Comparison of ENCODE assay signal across 27 cellular contexts in the genomic region with DNA sequence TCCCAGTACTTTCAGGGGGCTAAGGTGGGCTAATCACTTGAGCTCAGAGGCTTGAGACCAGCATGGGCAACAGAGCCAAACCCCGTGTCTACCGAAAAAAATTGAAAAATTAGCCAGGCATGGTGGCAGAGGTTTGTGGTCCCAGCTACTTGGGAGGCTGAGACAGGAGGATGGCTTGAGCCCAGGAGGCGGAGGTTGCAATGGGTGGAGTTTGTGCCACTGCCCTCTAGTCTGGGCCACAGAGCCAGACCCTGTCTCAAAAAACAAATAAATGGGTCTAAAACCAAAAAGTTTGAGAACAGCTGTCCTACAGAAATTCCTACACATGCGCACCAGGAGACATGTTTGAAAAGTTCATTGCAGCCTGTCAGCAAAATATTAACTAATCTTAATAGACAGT.
"Had no signal": no experiment of that assay in that cellular context is flagged by ENCODE, and none has a peak within 500 bp of the region (broad histone marks: within the 10 kb centered on the region; RNA-seq: fewer than 3 reads in every experiment).

No MANE protein-coding gene starts in this region.

- H3K36me3 Mint-ChIP-seq: immature natural killer cell, mesothelial cell of epicardium, naive B cell, natural killer cell had no signal

- ATAC-seq: left colon; left lung; lower lobe of right lung; natural killer cell; pancreas; right cardiac atrium; stimulated activated memory B cell treated with anti-CD40 and anti-IgM and Interleukin-4, amounts not matched to agents 10 μg/mL and 1 μg/mL and 100 μg/mL, for 72 hours; stimulated activated naive CD8-positive, alpha-beta T cell treated with anti-CD3 and anti-CD28 coated beads, Interleukin-15, amount 100 ng/mL, for 72 hours had no signal

- H3K27me3 ChIP-seq: left lung, pancreas, sigmoid colon, spleen, tibial nerve, upper lobe of left lung, vagina had no signal

- H3K36me3 ChIP-seq: lower lobe of right lung, pancreas, prostate gland, sigmoid colon, tibial nerve, upper lobe of left lung, vagina had no signal

- H3K27me3 Mint-ChIP-seq: naive B cell; stimulated activated memory B cell treated with anti-CD40 and anti-IgM and Interleukin-4, amounts not matched to agents 10 μg/mL and 1 μg/mL and 100 μg/mL, for 72 hours; stimulated activated naive CD8-positive, alpha-beta T cell treated with anti-CD3 and anti-CD28 coated beads, Interleukin-15, amount 100 ng/mL, for 72 hours had no signal

- H3K9me3 ChIP-seq: left lung, lower lobe of right lung, pancreas, prostate gland, sigmoid colon, spleen, tibial nerve, upper lobe of left lung, vagina had no signal

- H3K27ac ChIP-seq: left lung, lower lobe of right lung, pancreas, prostate gland, sigmoid colon, spleen, tibial nerve, upper lobe of left lung, vagina had no signal

- H3K4me3 ChIP-seq: left lung, lower lobe of right lung, pancreas, prostate gland, sigmoid colon, spleen, tibial nerve, upper lobe of left lung, vagina had no signal

- H3K9me3 Mint-ChIP-seq: immature natural killer cell; mesothelial cell of epicardium; naive B cell; natural killer cell; stimulated activated memory B cell treated with anti-CD40 and anti-IgM and Interleukin-4, amounts not matched to agents 10 μg/mL and 1 μg/mL and 100 μg/mL, for 72 hours; stimulated activated naive CD8-positive, alpha-beta T cell treated with anti-CD3 and anti-CD28 coated beads, Interleukin-15, amount 100 ng/mL, for 72 hours had no signal

- DNase-seq: hypothalamus; immature natural killer cell; kidney; left colon; left lung; lower lobe of right lung; mammary epithelial cell; mesendoderm; naive B cell; natural killer cell; nephron progenitor cell; pancreas; retina; right cardiac atrium; sigmoid colon; small intestine; spleen; stimulated activated CD4-positive, alpha-beta T cell treated with anti-CD3 and anti-CD28 coated beads, Interleukin-4, amount 100 ng/mL, for 24 hours; stimulated activated naive CD4-positive, alpha-beta T cell treated with Interleukin-2 at 50 U/mL for 16 hours; stimulated activated naive CD8-positive, alpha-beta T cell treated with anti-CD3 and anti-CD28 coated beads, Interleukin-15, amount 100 ng/mL, for 72 hours; substantia nigra; upper lobe of left lung had no signal

- H3K4me3 Mint-ChIP-seq: immature natural killer cell; mesothelial cell of epicardium; natural killer cell; nephron progenitor cell; stimulated activated memory B cell treated with anti-CD40 and anti-IgM and Interleukin-4, amounts not matched to agents 10 μg/mL and 1 μg/mL and 100 μg/mL, for 72 hours had no signal

- H3K27ac Mint-ChIP-seq: immature natural killer cell; mesothelial cell of epicardium; naive B cell; natural killer cell; nephron progenitor cell; stimulated activated memory B cell treated with anti-CD40 and anti-IgM and Interleukin-4, amounts not matched to agents 10 μg/mL and 1 μg/mL and 100 μg/mL, for 72 hours; stimulated activated naive CD8-positive, alpha-beta T cell treated with anti-CD3 and anti-CD28 coated beads, Interleukin-15, amount 100 ng/mL, for 72 hours had no signal

- H3K4me1 ChIP-seq: prostate gland had no signal
